In the genomic region with DNA sequence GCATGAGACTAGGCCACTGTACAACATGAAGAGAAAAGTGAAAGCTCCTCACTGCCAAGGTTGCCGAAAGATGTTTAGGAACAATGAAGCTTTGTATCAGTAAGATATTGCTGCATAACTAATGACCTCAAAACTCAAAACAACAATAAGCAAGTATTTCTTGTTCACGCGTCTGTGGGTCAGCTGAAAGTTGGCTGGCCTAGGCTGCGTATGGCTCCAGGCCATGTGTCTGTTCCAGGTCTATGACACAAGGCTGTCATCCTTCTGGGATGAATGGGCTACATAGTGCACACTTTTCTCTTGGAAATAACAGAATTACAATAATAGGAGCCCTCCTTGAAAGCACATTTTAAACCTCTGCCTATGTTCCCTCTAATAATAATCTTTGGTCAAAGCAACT, we compare ENCODE assay signal across 25 cellular contexts.
DNase-seq lines count a peak whose midpoint lies in the region; ATAC-seq and TF ChIP-seq lines count a peak whose summit lies in the region.
"Had no signal": no experiment of that assay in that cellular context is flagged by ENCODE, and none has a peak within 500 bp of the region (broad histone marks: within the 10 kb centered on the region; RNA-seq: fewer than 3 reads in every experiment).

No MANE protein-coding gene starts in this region.

- peak overlapping the region in 2 of 3 donors; percentile 73 to 88 for H3K27ac ChIP-seq in thyroid gland
- H3K27ac ChIP-seq: C4-2B, heart left ventricle, HL-60, left lung, vagina had no signal

- DNase-seq in SK-MEL-5 (ENCODE audit: low read depth, low spot score) (peak; percentile 84), foreskin melanocyte (peak; percentile 79), midbrain (lab: John Stamatoyannopoulos, UW) (peak; percentile 51), thyroid gland (peak in 1 of 2 donors; percentile 24), OCI-M2 (lab: John Stamatoyannopoulos, UW; ENCODE audit: unreplicated experiment) (no peak)
- no peak for DNase-seq in naive thymus-derived CD8-positive, alpha-beta T cell
- DNase-seq: activated CD4-positive, alpha-beta T cell treated with anti-CD3 and anti-CD28 coated beads, Interleukin-2, amount 10 ng/mL, durations not matched to agents 7 days and 5 days; activated naive CD4-positive, alpha-beta T cell treated with Interleukin-2 at 50 U/mL for 16 hours; activated T-cell treated with anti-CD3 and anti-CD28 coated beads, Interleukin-2, amount 50 U/mL, for 48 hours; H7; Kasumi-1; left lung; mucosa of descending colon; NCI-H187; NCI-H526 treated with DMSO at 0.1 percent for 48 hours; nephron progenitor cell; stimulated activated CD8-positive, alpha-beta memory T cell treated with anti-CD3 and anti-CD28 coated beads, Interleukin-4, amount 100 ng/mL, for 48 hours had no signal

- 68 to 93% methylated on average over 4 of the region's 4 CpGs for WGBS in thyroid gland, 2 donors

- H3K36me3 ChIP-seq in thyroid gland = no peaks in the 10 kb centered on the region
- H3K36me3 ChIP-seq: breast epithelium, heart left ventricle, left lung, vagina had no signal

- TF ChIP-seq CTCF in thyroid gland (IDR thresholded peaks at IDR 0.05) = no peak

- H3K9me3 Mint-ChIP-seq in naive thymus-derived CD8-positive, alpha-beta T cell = peaks cover 0 to 3% (median 0%) of the 10 kb centered on the region in 9 donors
- H3K9me3 Mint-ChIP-seq: dendritic cell treated with granulocyte-macrophage colony-stimulating factor and Interleukin-4, amounts not matched to agents 40 ng/mL and 50 ng/mL, for 4 days; nephron progenitor cell had no signal

- H3K27ac Mint-ChIP-seq in naive thymus-derived CD8-positive, alpha-beta T cell = no peak overlapping the region
- H3K27ac Mint-ChIP-seq: activated CD4-positive, alpha-beta T cell treated with anti-CD3 and anti-CD28 coated beads, Interleukin-2, amount 10 ng/mL, durations not matched to agents 7 days and 5 days; dendritic cell treated with granulocyte-macrophage colony-stimulating factor and Interleukin-4, amounts not matched to agents 40 ng/mL and 50 ng/mL, for 4 days; nephron progenitor cell had no signal

- H3K36me3 Mint-ChIP-seq in naive thymus-derived CD8-positive, alpha-beta T cell = no peaks in the 10 kb centered on the region

- ATAC-seq in HG03354 (IDR thresholded peaks at IDR 0.05; ENCODE audit: poor library complexity, severe bottlenecking, unreplicated experiment) = no peak
- ATAC-seq in naive thymus-derived CD8-positive, alpha-beta T cell = no peak
- ATAC-seq: left lung, mucosa of descending colon, SK-N-SH treated with all-trans-retinoic acid at 6 μM for 48 hours had no signal

- no peak overlapping the region for H3K4me3 Mint-ChIP-seq in naive thymus-derived CD8-positive, alpha-beta T cell
- H3K4me3 Mint-ChIP-seq: activated CD4-positive, alpha-beta T cell treated with anti-CD3 and anti-CD28 coated beads, Interleukin-2, amount 10 ng/mL, durations not matched to agents 7 days and 5 days; dendritic cell treated with granulocyte-macrophage colony-stimulating factor and Interleukin-4, amounts not matched to agents 40 ng/mL and 50 ng/mL, for 4 days; nephron progenitor cell had no signal

- H3K9me3 ChIP-seq in thyroid gland = no peaks in the 10 kb centered on the region
- H3K9me3 ChIP-seq: breast epithelium, heart left ventricle, left lung, mucosa of descending colon, vagina had no signal

- POLR2A ChIA-PET in naive thymus-derived CD8-positive, alpha-beta T cell (lab: Charles Lee) = no interaction called here

- H3K4me3 ChIP-seq in thyroid gland (replicated peaks in 1 of 3) = no peak overlapping the region
- H3K4me3 ChIP-seq: breast epithelium, heart left ventricle, left lung, mucosa of descending colon, vagina had no signal

- H3K4me1 ChIP-seq in thyroid gland = peaks cover 22 to 39% of the 10 kb centered on the region in 2 donors
- H3K4me1 ChIP-seq: left lung had no signal

- intact Hi-C loops in thyroid gland (cut with DNase I) = loop anchor here (10.0 kb wide), 1 partner anchor 511 kb away; a partner anchor contains a TSS

- no peak for TF ChIP-seq POLR2A in thyroid gland (IDR thresholded peaks at IDR 0.05)

- in situ Hi-C loops in SK-MEL-5 (cut with HindIII; ENCODE audit: low pct_unique_long_range_greater_than_20kb, low sequenced_read_pairs) = no loop called here

- no peaks in the 10 kb centered on the region for H3K4me1 Mint-ChIP-seq in naive thymus-derived CD8-positive, alpha-beta T cell
- H3K4me1 Mint-ChIP-seq: activated CD4-positive, alpha-beta T cell treated with anti-CD3 and anti-CD28 coated beads, Interleukin-2, amount 10 ng/mL, durations not matched to agents 7 days and 5 days had no signal

- peaks cover 0 to 10% (median 3%) of the 10 kb centered on the region in 5 donors for H3K27me3 Mint-ChIP-seq in naive thymus-derived CD8-positive, alpha-beta T cell
- H3K27me3 Mint-ChIP-seq: activated CD4-positive, alpha-beta T cell treated with anti-CD3 and anti-CD28 coated beads, Interleukin-2, amount 10 ng/mL, durations not matched to agents 7 days and 5 days had no signal

- no peaks in the 10 kb centered on the region for H3K27me3 ChIP-seq in thyroid gland
- H3K27me3 ChIP-seq: breast epithelium, heart left ventricle, left lung, vagina had no signal

Comparison
In these comparisons a context has a peak if more than half of its experiments do, and no peak if none do; other contexts are left out.
1. DNase-seq: peak in SK-MEL-5 (single experiment), foreskin melanocyte (single experiment) and midbrain (single experiment); none in naive thymus-derived CD8-positive, alpha-beta T cell (0 of 10) and OCI-M2 (single experiment).